ENCODE assay signal across 8 cellular contexts in genomic region chr4:1172228-1172851, GRCh38. TPM values are rescaled to one million over a fixed set of nuclear protein-coding genes. Genes with fewer than 3 reads are reported as not detected.
DNase-seq lines count a peak whose midpoint lies in the region; ATAC-seq and TF ChIP-seq lines count a peak whose summit lies in the region.

Gene SPON2 (minus strand): TSS chr4:1172583.

- no peaks in the 10 kb centered on the region for H3K36me3 ChIP-seq in cardiac muscle cell
- H3K36me3 ChIP-seq in osteoblast (ENCODE audit: insufficient read depth, low read length): no peaks in the 10 kb centered on the region

- peaks cover 85% of the 10 kb centered on the region for H3K27me3 ChIP-seq in cardiac muscle cell
- peaks cover 28% of the 10 kb centered on the region for H3K27me3 ChIP-seq in osteoblast (ENCODE audit: insufficient read depth, low read length)

- H3K4me2 ChIP-seq in osteoblast (ENCODE audit: insufficient read depth, low read length): peak within 1 kb of the TSS; percentile 39

- POLR2A ChIA-PET in WTC11 (lab: Charles Lee): no interaction called here

- CTCF ChIA-PET in WTC11 (lab: Charles Lee): interaction anchor here (0.9 to 1.9 kb wide), 6 partner anchors 41 to 184 kb away, joined by 3 to 6 read pairs (median 3); partner anchors contain the start of gene MAEA

- H3K4me1 Mint-ChIP-seq in WTC11: no peaks in the 10 kb centered on the region

- peaks cover 8% of the 10 kb centered on the region for H4K20me1 ChIP-seq in osteoblast (ENCODE audit: insufficient read depth, low read length)

- no peaks in the 10 kb centered on the region for H3K4me1 ChIP-seq in cardiac muscle cell (ENCODE audit: low read depth)
- H3K4me1 ChIP-seq in osteoblast (ENCODE audit: insufficient read depth, low read length): peaks cover 9% of the 10 kb centered on the region

- no peaks in the 10 kb centered on the region for H3K36me3 Mint-ChIP-seq in WTC11

- ATAC-seq in WTC11: peak; percentile 17

- H3K79me2 ChIP-seq in osteoblast (ENCODE audit: insufficient read depth, low read length): no peaks in the 10 kb centered on the region

- H3K27ac ChIP-seq in cardiac muscle cell (no peak within 1 kb of the TSS), osteoblast (ENCODE audit: low read depth, low read length) (no peak within 1 kb of the TSS)

- H3K27ac Mint-ChIP-seq in WTC11: no peak within 1 kb of the TSS

- H3K9me3 ChIP-seq in cardiac muscle cell (ENCODE audit: low read depth) (no peaks in the 10 kb centered on the region), osteoblast (ENCODE audit: low read depth, low read length) (no peaks in the 10 kb centered on the region)

- no peak within 1 kb of the TSS for H2AFZ ChIP-seq in osteoblast (ENCODE audit: low read length)

- TF ChIP-seq CTCF in WTC11 (IDR thresholded peaks at IDR 0.05): no peak
- no peak for TF ChIP-seq CTCF in cardiac muscle cell (IDR thresholded peaks at IDR 0.05; ENCODE audit: low read depth, low read length)
- no peak for TF ChIP-seq CTCF in osteoblast (IDR thresholded peaks at IDR 0.05; ENCODE audit: extremely low read depth, low read depth, low read length)

- H3K4me3 ChIP-seq in cardiac muscle cell (peak within 1 kb of the TSS; percentile 0), osteoblast (ENCODE audit: insufficient read depth, low read length) (peak within 1 kb of the TSS; percentile 46)

- H3K27me3 Mint-ChIP-seq in WTC11 (ENCODE audit: low read depth): peaks cover 77% of the 10 kb centered on the region

- H3K4me3 Mint-ChIP-seq in WTC11: peak within 1 kb of the TSS; percentile 62

- DNase-seq in CD1c-positive myeloid dendritic cell (ENCODE audit: extremely low spot score) (peak; percentile 19), WTC11 (ENCODE audit: low spot score) (no peak), cardiac muscle cell (ENCODE audit: low read depth in 1 of 2, low spot score in 1 of 2) (peak in 1 of 2 donors; percentile 83), osteoblast (ENCODE audit: insufficient read length, low spot score, missing footprints) (peak; percentile 92), NCI-H2171 treated with DMSO at 0.1 percent for 48 hours (lab: John Stamatoyannopoulos, UW) (no peak), pons (ENCODE audit: low spot score) (no peak), COLO668 (lab: John Stamatoyannopoulos, UW; ENCODE audit: unreplicated experiment) (no peak), 8988T (no peak)

- H3K9me3 Mint-ChIP-seq in WTC11: no peaks in the 10 kb centered on the region

TF ChIP-seq in WTC11, 78 proteins besides CTCF, POLR2A, EP300 and RAD21:
- no peak for TF ChIP-seq TEAD4 (CRISPR knock-in tag; IDR thresholded peaks at IDR 0.05)
- TF ChIP-seq USF1 (CRISPR knock-in tag; IDR thresholded peaks at IDR 0.05): no peak
- no peak for TF ChIP-seq ZNF425 (CRISPR knock-in tag; conservative IDR thresholded peaks at IDR 0.05)
- TF ChIP-seq ESRRA (CRISPR knock-in tag; IDR thresholded peaks at IDR 0.05; ENCODE audit: borderline replicate concordance): no peak
- TF ChIP-seq SMAD4 (CRISPR knock-in tag; IDR thresholded peaks at IDR 0.05): no peak
- TF ChIP-seq E2F5 (CRISPR knock-in tag; IDR thresholded peaks at IDR 0.05): no peak
- no peak for TF ChIP-seq ERG (CRISPR knock-in tag; IDR thresholded peaks at IDR 0.05)
- no peak for TF ChIP-seq GRHL2 (CRISPR knock-in tag; IDR thresholded peaks at IDR 0.05; ENCODE audit: insufficient replicate concordance, severe bottlenecking)
- no peak for TF ChIP-seq ATF6 (CRISPR knock-in tag; IDR thresholded peaks at IDR 0.05)
- no peak for TF ChIP-seq E2F4 (CRISPR knock-in tag; IDR thresholded peaks at IDR 0.05; ENCODE audit: borderline replicate concordance, low read depth)

RNA-seq across cellular contexts. Expression of gene SPON2, which starts in this region (rescaled TPM):
- total RNA-seq in WTC11 (2021) (4.9 to 6.6 TPM (median 5.3 TPM) in 3 replicates), cardiac muscle cell (0.12 and 0.42 TPM in 2 replicates), osteoblast (29.8 and 38.7 TPM in 2 replicates)
- 0.98 and 1.2 TPM in 2 replicates for polyA plus RNA-seq in cardiac muscle cell

Comparison
In these comparisons a context has a peak if more than half of its experiments do, and no peak if none do; other contexts are left out.
1. DNase-seq: peak in CD1c-positive myeloid dendritic cell (single experiment) and osteoblast (single experiment); none in WTC11 (single experiment), NCI-H2171 treated with DMSO at 0.1 percent for 48 hours (single experiment), pons (single experiment), COLO668 (single experiment) and 8988T (single experiment).